ENCODE assay signal across 8 cellular contexts in genomic region chr7:23598321-23598720, GRCh38. TPM values are rescaled to one million over a fixed set of nuclear protein-coding genes. Genes with fewer than 3 reads are reported as not detected.
DNase-seq lines count a peak whose midpoint lies in the region; ATAC-seq and TF ChIP-seq lines count a peak whose summit lies in the region.

No MANE protein-coding gene starts in this region.

- no peak for DNase-seq in right atrium auricular region (ENCODE audit: low spot score)
- no peak for DNase-seq in Right ventricle myocardium inferior (ENCODE audit: missing footprints)
- DNase-seq in adrenal gland = no peak
- no peak for DNase-seq in right lobe of liver
- no peak for DNase-seq in aorta
- DNase-seq in omental fat pad (ENCODE audit: low spot score) = no peak
- DNase-seq in GM19240 (ENCODE audit: insufficient read length, low spot score) = no peak

- WGBS in adrenal gland, 4 donors = 57 to 62% (median 59%) methylated on average over 4 of the region's 4 CpGs
- WGBS in right lobe of liver (ENCODE audit: insufficient coverage, low coverage, low lambda C conversion rate, missing lambda C conversion rate) = 53% methylated on average over 4 of the region's 4 CpGs
- WGBS in aorta, 2 donors = 61 to 63% methylated on average over 4 of the region's 4 CpGs

- intact Hi-C loops in Right ventricle myocardium inferior (cut with DNase I) = no loop called here
- intact Hi-C loops in adrenal gland (cut with DNase I) = loop anchor here in 1 of 2 donors (5.0 kb wide), 1 partner anchor 84 kb away; the partner anchor contains the start of gene FAM221A
- intact Hi-C loops in right lobe of liver (cut with DNase I) = no loop called here
- intact Hi-C loops in aorta (cut with DNase I) = loop anchor here (5.0 kb wide), 1 partner anchor 84 kb away; the partner anchor contains the start of gene FAM221A (in 2 of the 2)

- H3K9me3 ChIP-seq in right atrium auricular region = no peaks in the 10 kb centered on the region
- no peaks in the 10 kb centered on the region for H3K9me3 ChIP-seq in adrenal gland (replicated peaks in 1 of 3)
- H3K9me3 ChIP-seq in right lobe of liver = no peaks in the 10 kb centered on the region
- H3K9me3 ChIP-seq in aorta (ENCODE audit: control insufficient read depth, low read length) = no peaks in the 10 kb centered on the region

- no peak for TF ChIP-seq POLR2A in adrenal gland (IDR thresholded peaks at IDR 0.05)
- no peak for TF ChIP-seq POLR2A in right lobe of liver (IDR thresholded peaks at IDR 0.05)

- peak overlapping the region; percentile 66 to 85 for H3K4me3 ChIP-seq in right atrium auricular region
- H3K4me3 ChIP-seq in adrenal gland = peak overlapping the region in 1 of 4 donors; percentile 84
- H3K4me3 ChIP-seq in right lobe of liver = peak overlapping the region; percentile 71 to 85 (median 79)
- peak overlapping the region; percentile 93 to 96 for H3K4me3 ChIP-seq in aorta (ENCODE audit: low read length in 2 of 2)

- H3K27me3 ChIP-seq in right atrium auricular region (no peaks in the 10 kb centered on the region), adrenal gland (no peaks in the 10 kb centered on the region), right lobe of liver (no peaks in the 10 kb centered on the region), aorta (ENCODE audit: control insufficient read depth in 1 of 2, insufficient read depth in 2 of 2, low read length in 1 of 2) (no peaks in the 10 kb centered on the region)

- no peaks in the 10 kb centered on the region for H3K36me3 ChIP-seq in right atrium auricular region
- no peaks in the 10 kb centered on the region for H3K36me3 ChIP-seq in adrenal gland (replicated peaks in 1 of 2)
- no peaks in the 10 kb centered on the region for H3K36me3 ChIP-seq in right lobe of liver
- H3K36me3 ChIP-seq in aorta (ENCODE audit: control insufficient read depth in 1 of 2, insufficient read depth in 2 of 2, low read length in 1 of 2) = no peaks in the 10 kb centered on the region

- ATAC-seq in Right ventricle myocardium inferior (no peak), right lobe of liver (no peak), aorta (ENCODE audit: low FRiP score) (no peak), omental fat pad (ENCODE audit: low FRiP score) (no peak), HG02938 (IDR thresholded peaks at IDR 0.05; ENCODE audit: unreplicated experiment) (no peak)

- H3K4me1 ChIP-seq in right atrium auricular region (peaks cover 0 to 13% of the 10 kb centered on the region in 2 donors), adrenal gland (replicated peaks in 1 of 2) (peaks cover 3 to 12% of the 10 kb centered on the region in 2 donors), right lobe of liver (peaks cover 0 to 19% (median 4%) of the 10 kb centered on the region in 4 donors), aorta (ENCODE audit: control insufficient read depth in 1 of 2, insufficient read depth in 2 of 2, low read length in 2 of 2) (peaks cover 0 to 8% of the 10 kb centered on the region in 2 donors)

- H3K27ac ChIP-seq in right atrium auricular region (peak overlapping the region; percentile 97), adrenal gland (peak overlapping the region in 3 of 5 donors; percentile 91 to 98 (median 92)), right lobe of liver (peak overlapping the region; percentile 23 to 88 (median 86)), aorta (ENCODE audit: low read depth in 1 of 2, low read length in 2 of 2) (peak overlapping the region in 1 of 2 donors; percentile 94)

- TF ChIP-seq CTCF in right atrium auricular region (IDR thresholded peaks at IDR 0.05) (no peak), adrenal gland (IDR thresholded peaks at IDR 0.05) (no peak), right lobe of liver (IDR thresholded peaks at IDR 0.05) (no peak), omental fat pad (IDR thresholded peaks at IDR 0.05) (no peak)

RNA-seq across cellular contexts. Expression of gene CCDC126, which starts 1.1 kb away (rescaled TPM):
- total RNA-seq in right atrium auricular region (10 to 100 TPM in 1 of 2 donors, 1 to 10 TPM in 1; 9.4 to 10.6 TPM), Right ventricle myocardium inferior (8.5 TPM), adrenal gland (10 to 100 TPM in 5 of 8 donors, 1 to 10 TPM in 3; 7.9 to 14.4 (median 10.9) TPM), right lobe of liver (1 to 10 TPM; 5.9 to 9.8 (median 6.2) TPM), aorta (10 to 100 TPM; 10.8 to 14.7 TPM), omental fat pad (10 to 100 TPM; 11.0 to 23.6 (median 14.2) TPM)
- polyA plus RNA-seq in adrenal gland (10 to 100 TPM in 1 of 3 donors, 1 to 10 TPM in 2; 1.7 to 12.4 (median 2.8) TPM), aorta (1 to 10 TPM; 6.6 to 8.6 TPM)

Comparison
In these comparisons a context has a peak if more than half of its experiments do, and no peak if none do; other contexts are left out.
1. intact Hi-C loops: an anchor here in aorta (5.0 kb wide); none called in Right ventricle myocardium inferior and right lobe of liver.